8 cellular contexts compared by ENCODE assay signal in the genomic region with DNA sequence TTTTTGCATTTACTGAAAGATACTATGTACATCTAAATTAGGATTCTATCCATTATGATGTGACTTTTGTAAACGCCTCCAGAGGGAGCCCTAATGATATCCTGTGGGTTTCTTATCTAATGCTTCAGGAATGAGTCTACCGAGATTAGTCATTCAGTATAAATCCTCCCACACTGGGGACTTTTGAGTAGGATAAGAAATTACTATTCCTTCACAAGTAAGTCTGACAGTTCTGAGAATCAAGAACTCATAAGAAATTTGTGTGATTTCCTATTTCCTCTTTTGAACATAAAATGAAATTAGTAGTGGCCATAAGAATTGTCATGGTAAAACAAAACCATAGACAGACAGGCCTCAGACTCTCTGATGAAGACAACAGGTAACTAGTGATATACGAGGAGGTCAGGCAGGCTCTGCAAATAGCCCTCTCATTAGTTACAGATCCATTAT. TPM values are rescaled to one million over a fixed set of nuclear protein-coding genes. Genes with fewer than 3 reads are reported as not detected.
DNase-seq lines count a peak whose midpoint lies in the region; ATAC-seq and TF ChIP-seq lines count a peak whose summit lies in the region.

No MANE protein-coding gene starts in this region.

- no peaks in the 10 kb centered on the region for H3K4me1 Mint-ChIP-seq in activated T-helper 17 cell treated with anti-CD3 and anti-CD28 coated beads, Interleukin-2, amount 50 U/mL, for 72 hours

- H3K27me3 Mint-ChIP-seq in activated T-helper 17 cell treated with anti-CD3 and anti-CD28 coated beads, Interleukin-2, amount 50 U/mL, for 72 hours = no peaks in the 10 kb centered on the region

- intact Hi-C loops in left colon (cut with DNase I, micrococcal nuclease) = no loop called here

- H3K4me3 Mint-ChIP-seq in activated T-helper 17 cell treated with anti-CD3 and anti-CD28 coated beads, Interleukin-2, amount 50 U/mL, for 72 hours = no peak overlapping the region

- TF ChIP-seq POLR2A in GM18505 (IDR thresholded peaks at IDR 0.05; ENCODE audit: borderline replicate concordance, extremely low read depth, insufficient read depth, insufficient read length) = no peak

- in situ Hi-C loops in KBM-7 (cut with MboI; ENCODE audit: low pct_unique_long_range_greater_than_20kb, low sequenced_read_pairs) = no loop called here

- ATAC-seq in GM18505 (IDR thresholded peaks at IDR 0.05; ENCODE audit: unreplicated experiment) (peak; percentile 53), left colon (peak; percentile 95)
- peak; percentile 49 for ATAC-seq in activated T-helper 17 cell treated with anti-CD3 and anti-CD28 coated beads, Interleukin-2, amount 50 U/mL, for 72 hours (replicated peaks)

- H3K27ac Mint-ChIP-seq in activated T-helper 17 cell treated with anti-CD3 and anti-CD28 coated beads, Interleukin-2, amount 50 U/mL, for 72 hours = no peak overlapping the region

- DNase-seq in A172 (ENCODE audit: low spot score) = peak; percentile 74
- DNase-seq in KBM-7 = peak; percentile 28
- peak in 1 of 2 donors; percentile 5 for DNase-seq in left colon
- no peak for DNase-seq in islet precursor cell
- no peak for DNase-seq in NCI-H187 (lab: John Stamatoyannopoulos, UW)
- no peak for DNase-seq in activated CD8-positive, alpha-beta memory T cell treated with anti-CD3 and anti-CD28 coated beads, Interleukin-2, amount 50 U/mL, for 48 hours

- no peaks in the 10 kb centered on the region for H3K36me3 Mint-ChIP-seq in activated T-helper 17 cell treated with anti-CD3 and anti-CD28 coated beads, Interleukin-2, amount 50 U/mL, for 72 hours (ENCODE audit: low read depth)

- H3K9me3 Mint-ChIP-seq in activated T-helper 17 cell treated with anti-CD3 and anti-CD28 coated beads, Interleukin-2, amount 50 U/mL, for 72 hours = peaks cover 12% of the 10 kb centered on the region

RNA-seq across cellular contexts. Expression of a gene that starts 10.0 kb away (rescaled TPM):
- not detected in 2 replicates for total RNA-seq in A172 (2014; rRNA removed; shearing (Covaris generic))
- not detected for total RNA-seq in activated T-helper 17 cell treated with anti-CD3 and anti-CD28 coated beads, Interleukin-2, amount 50 U/mL, for 72 hours
- not detected for total RNA-seq in left colon

RNA-seq across cellular contexts. Expression of a gene that starts 17.6 kb away (rescaled TPM):
- not detected in 2 replicates for total RNA-seq in A172 (2014; rRNA removed; shearing (Covaris generic))
- not detected for total RNA-seq in activated T-helper 17 cell treated with anti-CD3 and anti-CD28 coated beads, Interleukin-2, amount 50 U/mL, for 72 hours
- not detected for total RNA-seq in left colon

RNA-seq across cellular contexts. Expression of a gene that starts 38.8 kb away (rescaled TPM):
- not detected in 2 replicates for total RNA-seq in A172 (2014; rRNA removed; shearing (Covaris generic))
- total RNA-seq in activated T-helper 17 cell treated with anti-CD3 and anti-CD28 coated beads, Interleukin-2, amount 50 U/mL, for 72 hours = not detected
- total RNA-seq in left colon = not detected

RNA-seq across cellular contexts. Expression of a gene that starts 47.2 kb away (rescaled TPM):
- not detected in 2 replicates for total RNA-seq in A172 (2014; rRNA removed; shearing (Covaris generic))
- total RNA-seq in activated T-helper 17 cell treated with anti-CD3 and anti-CD28 coated beads, Interleukin-2, amount 50 U/mL, for 72 hours = not detected
- not detected for total RNA-seq in left colon

Comparison
In these comparisons a context has a peak if more than half of its experiments do, and no peak if none do; other contexts are left out.
1. DNase-seq: peak in A172 (single experiment) and KBM-7 (single experiment); none in islet precursor cell (single experiment), NCI-H187 (0 of 2) and activated CD8-positive, alpha-beta memory T cell treated with anti-CD3 and anti-CD28 coated beads, Interleukin-2, amount 50 U/mL, for 48 hours (single experiment).
2. Peak in every context shown above with its lines, with median percentiles within 50 percentile points of each other: ATAC-seq.